Comparison of ENCODE assay signal across 11 cellular contexts in the genomic region with DNA sequence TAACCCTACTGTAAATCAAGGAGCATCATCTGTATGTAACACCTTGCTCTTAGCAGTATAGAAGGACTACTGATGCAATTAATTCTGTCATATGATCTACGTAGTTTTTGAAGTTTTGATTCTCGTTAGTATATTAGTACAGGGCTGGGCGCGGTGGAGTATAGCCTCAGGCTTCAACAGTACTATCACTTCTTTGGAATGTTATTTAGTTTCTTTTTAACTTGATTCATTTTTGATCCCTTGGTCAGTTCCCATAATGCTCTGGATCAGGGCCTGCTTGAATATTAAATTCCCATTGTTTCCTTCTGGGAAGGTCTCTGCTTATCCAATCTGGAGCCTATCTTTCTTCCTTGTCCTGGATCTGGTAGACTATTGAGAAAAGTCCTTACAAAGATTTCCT. TPM values are rescaled to one million over a fixed set of nuclear protein-coding genes. Genes with fewer than 3 reads are reported as not detected.
DNase-seq lines count a peak whose midpoint lies in the region; ATAC-seq and TF ChIP-seq lines count a peak whose summit lies in the region.
"Had no signal": no experiment of that assay in that cellular context is flagged by ENCODE, and none has a peak within 500 bp of the region (broad histone marks: within the 10 kb centered on the region; RNA-seq: fewer than 3 reads in every experiment).

No MANE protein-coding gene starts in this region.

- H3K4me3 Mint-ChIP-seq in WTC11, result no peak overlapping the region
- H3K4me3 Mint-ChIP-seq: activated T-cell treated with anti-CD3 and anti-CD28 coated beads, Interleukin-2, amount 50 U/mL, for 4 hours; neural crest cell had no signal

- no peak for DNase-seq in MM.1S
- DNase-seq in colonic mucosa, result no peak
- no peak for DNase-seq in WTC11 (ENCODE audit: low spot score)
- no peak for DNase-seq in DMS153 (lab: John Stamatoyannopoulos, UW)
- DNase-seq in NCI-H1436 (lab: John Stamatoyannopoulos, UW), result no peak
- DNase-seq: activated T-cell treated with anti-CD3 and anti-CD28 coated beads, Interleukin-2, amount 50 U/mL, for 4 hours had no signal

- H3K36me3 ChIP-seq in BLaER1 (no peaks in the 10 kb centered on the region), MM.1S (replicated peaks; ENCODE audit: insufficient read depth, low read length) (no peaks in the 10 kb centered on the region), colonic mucosa (no peaks in the 10 kb centered on the region), neutrophil (no peaks in the 10 kb centered on the region)
- H3K36me3 ChIP-seq: Peyer's patch had no signal

- no peaks in the 10 kb centered on the region for H3K4me1 Mint-ChIP-seq in WTC11

- H3K4me2 ChIP-seq in BLaER1 (peak overlapping the region; percentile 68), MM.1S (ENCODE audit: low read depth, low read length) (peak overlapping the region; percentile 28; the same call in 1 of the 2 replicates)

- H3K9me3 ChIP-seq in BLaER1, result 0 out of 2 replicates have a peak, but pooled peaks cover 3% of the 10 kb centered on the region
- no peaks in the 10 kb centered on the region for H3K9me3 ChIP-seq in MM.1S (replicated peaks; ENCODE audit: insufficient read depth, low read length)
- H3K9me3 ChIP-seq in colonic mucosa, result no peaks in the 10 kb centered on the region
- H3K9me3 ChIP-seq in neutrophil, result no peaks in the 10 kb centered on the region
- H3K9me3 ChIP-seq: Peyer's patch had no signal

- TF ChIP-seq CTCF in MM.1S (IDR thresholded peaks at IDR 0.05; ENCODE audit: low read length) (no peak), colonic mucosa (IDR thresholded peaks at IDR 0.05) (no peak), neutrophil (IDR thresholded peaks at IDR 0.05) (no peak), WTC11 (IDR thresholded peaks at IDR 0.05) (no peak)

- no peak overlapping the region for H3K27ac Mint-ChIP-seq in WTC11

- H3K27ac ChIP-seq in BLaER1, result peak overlapping the region; percentile 68
- no peak overlapping the region for H3K27ac ChIP-seq in MM.1S (ENCODE audit: low read length)
- peak overlapping the region; percentile 1 for H3K27ac ChIP-seq in colonic mucosa
- peak overlapping the region; percentile 35 for H3K27ac ChIP-seq in neutrophil

- H3K9ac ChIP-seq in BLaER1, result no peak overlapping the region
- no peak overlapping the region for H3K9ac ChIP-seq in MM.1S (ENCODE audit: low read length)
- no peak overlapping the region for H3K9ac ChIP-seq in colonic mucosa (ENCODE audit: low read depth in 2 of 2, low read length in 2 of 2)

- peaks cover 6% of the 10 kb centered on the region for H3K27me3 Mint-ChIP-seq in WTC11 (ENCODE audit: low read depth)

- H3K36me3 Mint-ChIP-seq in WTC11, result no peaks in the 10 kb centered on the region

- CTCF ChIA-PET in WTC11 (lab: Charles Lee), result interaction anchor here (0.9 to 1.1 kb wide), 3 partner anchors 36 to 193 kb away, joined by 3 to 6 read pairs (median 5); no protein-coding TSS in a partner anchor

- intact Hi-C loops in colonic mucosa (cut with DNase I), result loop anchor here (5.0 kb wide), 1 partner anchor 207 kb away; no protein-coding TSS in a partner anchor

- H3K9me3 Mint-ChIP-seq in WTC11, result no peaks in the 10 kb centered on the region
- H3K9me3 Mint-ChIP-seq: activated T-cell treated with anti-CD3 and anti-CD28 coated beads, Interleukin-2, amount 50 U/mL, for 4 hours; neural crest cell had no signal

- H3K4me3 ChIP-seq in BLaER1 (peak overlapping the region; percentile 5; the same call in 1 of the 2 replicates), MM.1S (ENCODE audit: low read length) (no peak overlapping the region), colonic mucosa (no peak overlapping the region), neutrophil (ENCODE audit: low read depth in 1 of 2, low read length in 1 of 2) (no peak overlapping the region)
- H3K4me3 ChIP-seq: Peyer's patch had no signal

- no peak overlapping the region for H2AFZ ChIP-seq in MM.1S (ENCODE audit: low read length)

- ATAC-seq in WTC11 (no peak), HG02678 (IDR thresholded peaks at IDR 0.05; ENCODE audit: unreplicated experiment) (no peak)

- no peaks in the 10 kb centered on the region for H3K9me2 ChIP-seq in MM.1S (replicated peaks; ENCODE audit: insufficient read depth, low read length)

- H3K4me1 ChIP-seq in BLaER1 (peaks cover 58% of the 10 kb centered on the region), MM.1S (ENCODE audit: low read length) (peaks cover 33% of the 10 kb centered on the region), colonic mucosa (no peaks in the 10 kb centered on the region), neutrophil (ENCODE audit: control insufficient read depth in 1 of 2, insufficient read depth in 1 of 2, low read depth in 1 of 2, low read length in 1 of 2) (peaks cover 35 to 43% of the 10 kb centered on the region in 2 experiments)

- POLR2A ChIA-PET in WTC11 (lab: Charles Lee), result interaction anchor here (0.5 kb wide), 1 partner anchor 44 kb away, joined by 3 read pairs; no protein-coding TSS in a partner anchor

- H4K20me1 ChIP-seq in BLaER1, result no peaks in the 10 kb centered on the region
- H4K20me1 ChIP-seq in MM.1S (ENCODE audit: insufficient read depth, low read length), result no peaks in the 10 kb centered on the region

- H3K27me3 ChIP-seq in BLaER1, result no peaks in the 10 kb centered on the region
- no peaks in the 10 kb centered on the region for H3K27me3 ChIP-seq in MM.1S (replicated peaks; ENCODE audit: insufficient read depth, low read length)
- H3K27me3 ChIP-seq in colonic mucosa, result no peaks in the 10 kb centered on the region
- no peaks in the 10 kb centered on the region for H3K27me3 ChIP-seq in neutrophil
- H3K27me3 ChIP-seq: Peyer's patch had no signal

- no peaks in the 10 kb centered on the region for H3K79me2 ChIP-seq in MM.1S (ENCODE audit: low read length)

- peaks cover 13% of the 10 kb centered on the region for H3F3A ChIP-seq in MM.1S (ENCODE audit: insufficient read depth, low read length)

TF ChIP-seq in WTC11, 78 proteins besides CTCF, POLR2A, EP300 and RAD21:
- TF ChIP-seq, protein P1, sequence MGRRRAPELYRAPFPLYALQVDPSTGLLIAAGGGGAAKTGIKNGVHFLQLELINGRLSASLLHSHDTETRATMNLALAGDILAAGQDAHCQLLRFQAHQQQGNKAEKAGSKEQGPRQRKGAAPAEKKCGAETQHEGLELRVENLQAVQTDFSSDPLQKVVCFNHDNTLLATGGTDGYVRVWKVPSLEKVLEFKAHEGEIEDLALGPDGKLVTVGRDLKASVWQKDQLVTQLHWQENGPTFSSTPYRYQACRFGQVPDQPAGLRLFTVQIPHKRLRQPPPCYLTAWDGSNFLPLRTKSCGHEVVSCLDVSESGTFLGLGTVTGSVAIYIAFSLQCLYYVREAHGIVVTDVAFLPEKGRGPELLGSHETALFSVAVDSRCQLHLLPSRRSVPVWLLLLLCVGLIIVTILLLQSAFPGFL (CRISPR knock-in tag; IDR thresholded peaks at IDR 0.05; ENCODE audit: borderline replicate concordance), result no peak
- TF ChIP-seq, protein P2, sequence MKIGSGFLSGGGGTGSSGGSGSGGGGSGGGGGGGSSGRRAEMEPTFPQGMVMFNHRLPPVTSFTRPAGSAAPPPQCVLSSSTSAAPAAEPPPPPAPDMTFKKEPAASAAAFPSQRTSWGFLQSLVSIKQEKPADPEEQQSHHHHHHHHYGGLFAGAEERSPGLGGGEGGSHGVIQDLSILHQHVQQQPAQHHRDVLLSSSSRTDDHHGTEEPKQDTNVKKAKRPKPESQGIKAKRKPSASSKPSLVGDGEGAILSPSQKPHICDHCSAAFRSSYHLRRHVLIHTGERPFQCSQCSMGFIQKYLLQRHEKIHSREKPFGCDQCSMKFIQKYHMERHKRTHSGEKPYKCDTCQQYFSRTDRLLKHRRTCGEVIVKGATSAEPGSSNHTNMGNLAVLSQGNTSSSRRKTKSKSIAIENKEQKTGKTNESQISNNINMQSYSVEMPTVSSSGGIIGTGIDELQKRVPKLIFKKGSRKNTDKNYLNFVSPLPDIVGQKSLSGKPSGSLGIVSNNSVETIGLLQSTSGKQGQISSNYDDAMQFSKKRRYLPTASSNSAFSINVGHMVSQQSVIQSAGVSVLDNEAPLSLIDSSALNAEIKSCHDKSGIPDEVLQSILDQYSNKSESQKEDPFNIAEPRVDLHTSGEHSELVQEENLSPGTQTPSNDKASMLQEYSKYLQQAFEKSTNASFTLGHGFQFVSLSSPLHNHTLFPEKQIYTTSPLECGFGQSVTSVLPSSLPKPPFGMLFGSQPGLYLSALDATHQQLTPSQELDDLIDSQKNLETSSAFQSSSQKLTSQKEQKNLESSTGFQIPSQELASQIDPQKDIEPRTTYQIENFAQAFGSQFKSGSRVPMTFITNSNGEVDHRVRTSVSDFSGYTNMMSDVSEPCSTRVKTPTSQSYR (CRISPR knock-in tag; IDR thresholded peaks at IDR 0.05), result no peak

RNA-seq across cellular contexts. Expression of a gene that starts 23.9 kb away (rescaled TPM):
- 10 to 100 TPM in 1 of 2 donors, 1 to 10 TPM in 1; 9.7 to 11.7 TPM for total RNA-seq in colonic mucosa
- 8.7 to 9.6 TPM (median 9.5 TPM) in 3 replicates for total RNA-seq in WTC11 (2021)
